ENCODE assay signal across 9 cellular contexts in the genomic region with DNA sequence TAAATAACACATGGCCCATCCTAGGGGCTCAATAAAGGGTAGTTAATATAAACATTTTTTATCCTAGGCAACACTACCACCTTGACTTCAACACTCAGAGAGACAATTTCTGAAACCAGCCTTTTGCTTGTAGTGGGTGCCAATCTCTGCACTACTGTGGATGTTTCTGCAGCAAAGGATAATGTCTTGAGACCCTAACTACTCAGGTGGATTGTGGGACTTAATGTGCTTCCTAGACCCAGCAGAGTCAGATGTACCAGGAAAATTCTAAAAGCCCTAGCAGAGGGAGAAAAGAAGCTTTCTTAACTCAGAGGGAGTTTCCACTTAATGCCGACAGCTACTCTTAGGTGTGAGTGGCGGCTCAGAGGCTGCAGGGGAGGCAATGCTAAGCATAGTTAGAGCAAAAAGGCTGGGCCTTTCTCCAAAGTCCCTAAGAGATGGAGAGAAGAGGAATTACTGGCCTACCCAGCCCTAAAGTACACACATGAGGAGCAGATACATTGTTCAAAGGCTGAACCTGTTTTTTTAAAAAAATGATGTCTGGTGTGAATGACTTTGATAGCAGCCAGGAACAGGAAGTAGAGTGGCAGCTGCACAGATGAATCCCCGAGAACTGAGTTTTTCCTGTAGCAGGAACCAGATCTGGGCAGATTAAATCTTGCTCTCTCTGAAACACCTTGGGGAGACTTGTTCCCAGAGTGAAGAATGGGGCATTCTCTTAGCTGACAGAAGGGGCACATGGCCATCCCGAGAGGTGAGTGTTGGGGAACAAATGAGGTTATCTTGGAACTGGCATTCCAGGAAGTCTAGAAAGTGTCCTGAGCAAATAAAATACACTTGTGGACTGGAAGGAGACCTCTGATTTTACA. TPM values are rescaled to one million over a fixed set of nuclear protein-coding genes. Genes with fewer than 3 reads are reported as not detected.
DNase-seq lines count a peak whose midpoint lies in the region; ATAC-seq lines count a peak whose summit lies in the region.
"Had no signal": no experiment of that assay in that cellular context is flagged by ENCODE, and none has a peak within 500 bp of the region (broad histone marks: within the 10 kb centered on the region; RNA-seq: fewer than 3 reads in every experiment).

No MANE protein-coding gene starts in this region.

- H3K27me3 ChIP-seq in neuronal stem cell (ENCODE audit: control insufficient read depth in 3 of 3, insufficient read depth in 3 of 3, low read depth in 1 of 3, low read length in 3 of 3), result peaks cover 0 to 10% (median 0%) of the 10 kb centered on the region in 3 experiments

- no peaks in the 10 kb centered on the region for H3K9me3 ChIP-seq in neuronal stem cell (replicated peaks in 1 of 2; ENCODE audit: control insufficient read depth in 2 of 2, insufficient read depth in 1 of 2, low read depth in 1 of 2, low read length in 2 of 2)

- H3K14ac ChIP-seq in neuronal stem cell (ENCODE audit: low read length), result no peak overlapping the region

- H3K4ac ChIP-seq in neuronal stem cell (ENCODE audit: low read length), result no peak overlapping the region

- no peaks in the 10 kb centered on the region for H3K4me1 ChIP-seq in neuronal stem cell (ENCODE audit: control insufficient read depth in 2 of 2, insufficient read depth in 1 of 2, low read depth in 1 of 2, low read length in 2 of 2)

- peak overlapping the region; percentile 29 for H3K27ac Mint-ChIP-seq in central memory CD8-positive, alpha-beta T cell (ENCODE audit: low read depth)

- peaks cover 20% of the 10 kb centered on the region for H3K4me1 Mint-ChIP-seq in central memory CD8-positive, alpha-beta T cell

- no peak overlapping the region for H2BK15ac ChIP-seq in neuronal stem cell (ENCODE audit: low read length)

- H2AK5ac ChIP-seq in neuronal stem cell (ENCODE audit: low read depth, low read length), result no peak overlapping the region

- ATAC-seq in GM18868 (IDR thresholded peaks at IDR 0.05; ENCODE audit: unreplicated experiment), result peak; percentile 41
- peak; percentile 46 for ATAC-seq in central memory CD8-positive, alpha-beta T cell (replicated peaks; ENCODE audit: extremely low read depth, poor library complexity, severe bottlenecking)
- ATAC-seq in GM19328 (IDR thresholded peaks at IDR 0.05; ENCODE audit: unreplicated experiment), result no peak

- no peaks in the 10 kb centered on the region for H3K9me3 Mint-ChIP-seq in central memory CD8-positive, alpha-beta T cell

- no peak overlapping the region for H3K23ac ChIP-seq in neuronal stem cell (ENCODE audit: low read depth, low read length, poor library complexity)

- DNase-seq in LoVo (ENCODE audit: low spot score) (peak; percentile 44), neuronal stem cell (ENCODE audit: low spot score) (no peak), NCI-H2081 (lab: John Stamatoyannopoulos, UW) (no peak), NCI-H2081 treated with DMSO at 0.1 percent for 48 hours (lab: John Stamatoyannopoulos, UW) (no peak), NCI-H2227 treated with DMSO at 0.1 percent for 48 hours (lab: John Stamatoyannopoulos, UW) (no peak)
- no peak for DNase-seq in central memory CD8-positive, alpha-beta T cell (ENCODE audit: low spot score in 2 of 2)
- DNase-seq: NCI-H446 had no signal

- H3K36me3 Mint-ChIP-seq in central memory CD8-positive, alpha-beta T cell (ENCODE audit: insufficient read depth), result peaks cover 2% of the 10 kb centered on the region

- no peak overlapping the region for H3K27ac ChIP-seq in neuronal stem cell (replicated peaks; ENCODE audit: low read length)

- no peak overlapping the region for H3K18ac ChIP-seq in neuronal stem cell (ENCODE audit: low read length)

- H4K8ac ChIP-seq in neuronal stem cell (ENCODE audit: low read depth, low read length), result no peak overlapping the region

- H3K4me3 Mint-ChIP-seq in central memory CD8-positive, alpha-beta T cell, result peak overlapping the region; percentile 11

- WGBS in neuronal stem cell (ENCODE audit: extremely low coverage in 2 of 2, insufficient read length in 2 of 2, insufficient replicate concordance in 1 of 2), 2 donors, result no CpG with 5 or more reads among the region's 4 CpGs

- no peak overlapping the region for H3K4me2 ChIP-seq in neuronal stem cell (ENCODE audit: insufficient read depth, low read length, poor library complexity, severe bottlenecking)

- H2BK12ac ChIP-seq in neuronal stem cell (ENCODE audit: low read length), result no peak overlapping the region

- no peak overlapping the region for H4K91ac ChIP-seq in neuronal stem cell (ENCODE audit: low read depth, low read length, poor library complexity)

- H3K27me3 Mint-ChIP-seq in central memory CD8-positive, alpha-beta T cell, result peaks cover 11% of the 10 kb centered on the region

- H2AFZ ChIP-seq in neuronal stem cell (ENCODE audit: low read length), result peak overlapping the region; percentile 66

- H3K9ac ChIP-seq in neuronal stem cell (ENCODE audit: low read depth, low read length, poor library complexity), result no peak overlapping the region

- no peak overlapping the region for H2BK120ac ChIP-seq in neuronal stem cell (ENCODE audit: low read depth, low read length)

- no peak overlapping the region for H2BK5ac ChIP-seq in neuronal stem cell (ENCODE audit: low read length)

- no peaks in the 10 kb centered on the region for H3K79me1 ChIP-seq in neuronal stem cell (ENCODE audit: low read depth, low read length)

- no peaks in the 10 kb centered on the region for H3K36me3 ChIP-seq in neuronal stem cell (replicated peaks in 1 of 2; ENCODE audit: control insufficient read depth in 2 of 2, insufficient read depth in 2 of 2, low read length in 2 of 2)

- H3K4me3 ChIP-seq in neuronal stem cell (ENCODE audit: low read length in 2 of 2), result no peak overlapping the region

RNA-seq across cellular contexts. Expression of a gene that starts 33.5 kb away (rescaled TPM):
- polyA plus RNA-seq in neuronal stem cell (2013, experiment 1 of 2), result 21.0 TPM
- 22.2 TPM for polyA plus RNA-seq in neuronal stem cell (2013, experiment 2 of 2)
